ENCODE assay signal across 3 cellular contexts in genomic region chr5:105462377-105462776, GRCh38.
"Had no signal": no experiment of that assay in that cellular context is flagged by ENCODE, and none has a peak within 500 bp of the region (broad histone marks: within the 10 kb centered on the region; RNA-seq: fewer than 3 reads in every experiment).

No MANE protein-coding gene starts in this region.

- DNase-seq: GDM1, GF-D8 had no signal

- ATAC-seq: GM12878 had no signal

- H3K4me3 ChIP-seq: GM12878 had no signal
